ENCODE assay signal across 10 cellular contexts in genomic region chr11:19326499-19326898, GRCh38.
DNase-seq lines count a peak whose midpoint lies in the region; ATAC-seq and TF ChIP-seq lines count a peak whose summit lies in the region.
"Had no signal": no experiment of that assay in that cellular context is flagged by ENCODE, and none has a peak within 500 bp of the region (broad histone marks: within the 10 kb centered on the region; RNA-seq: fewer than 3 reads in every experiment).

No MANE protein-coding gene starts in this region.

- TF ChIP-seq EP300 in ovary (IDR thresholded peaks at IDR 0.05), result no peak

- H2BK15ac ChIP-seq in mesendoderm (replicated peaks; ENCODE audit: low read depth), result no peak overlapping the region

- no peak overlapping the region for H3K27ac ChIP-seq in heart left ventricle
- no peak overlapping the region for H3K27ac ChIP-seq in PC-3 (ENCODE audit: low read length)
- H3K27ac ChIP-seq in testis, result no peak overlapping the region
- H3K27ac ChIP-seq in ovary, result no peak overlapping the region
- H3K27ac ChIP-seq in mesendoderm (ENCODE audit: low read depth, low read length), result no peak overlapping the region

- no peak overlapping the region for H3K56ac ChIP-seq in mesendoderm (ENCODE audit: low read length)

- no peak overlapping the region for H3K23ac ChIP-seq in mesendoderm (ENCODE audit: low read length)

- H3K4ac ChIP-seq in mesendoderm (ENCODE audit: low read depth, low read length), result no peak overlapping the region

- no TSS peak for BruUV-seq in PC-3 (replicated peaks; lab: Mats Ljungman, UMichigan)

- H3K9ac ChIP-seq in PC-3 (ENCODE audit: low read length) (no peak overlapping the region), mesendoderm (ENCODE audit: low read length) (no peak overlapping the region)

- no peak overlapping the region for H2AFZ ChIP-seq in PC-3 (ENCODE audit: low read length)

- H3K36me3 ChIP-seq in heart left ventricle (no peaks in the 10 kb centered on the region), PC-3 (ENCODE audit: low read depth, low read length) (no peaks in the 10 kb centered on the region), testis (ENCODE audit: low read depth, missing control alignments) (no peaks in the 10 kb centered on the region), ovary (no peaks in the 10 kb centered on the region), mesendoderm (ENCODE audit: control insufficient read depth, insufficient read depth, low read length) (no peaks in the 10 kb centered on the region)

- TF ChIP-seq CTCF in heart left ventricle (IDR thresholded peaks at IDR 0.05), result peak in 7 of 12 donors; percentile 9 to 47 (median 25)
- TF ChIP-seq CTCF in PC-3 (conservative IDR thresholded peaks at IDR 0.05; ENCODE audit: low read depth, low read length), result peak; percentile 64
- peak; percentile 56 for TF ChIP-seq CTCF in fibroblast of mammary gland (conservative IDR thresholded peaks at IDR 0.05; ENCODE audit: control insufficient read depth, insufficient read depth, low read depth, low read length)
- TF ChIP-seq CTCF in testis (IDR thresholded peaks at IDR 0.05), result peak in 2 of 3 experiments; percentile 7 to 23
- no peak for TF ChIP-seq CTCF in ovary (IDR thresholded peaks at IDR 0.05)

- H3K27me3 ChIP-seq in heart left ventricle, result peaks cover 0 to 5% (median 0%) of the 10 kb centered on the region in 9 donors
- peaks cover 35% of the 10 kb centered on the region for H3K27me3 ChIP-seq in PC-3 (ENCODE audit: low read length)
- no peaks in the 10 kb centered on the region for H3K27me3 ChIP-seq in testis
- H3K27me3 ChIP-seq in ovary, result no peaks in the 10 kb centered on the region
- no peaks in the 10 kb centered on the region for H3K27me3 ChIP-seq in mesendoderm (ENCODE audit: insufficient read depth, low read length, poor library complexity)

- 70 to 82% (median 74%) methylated on average over 1 of the region's 1 CpG for WGBS in heart left ventricle, 4 donors
- 95 to 100% methylated on average over 1 of the region's 1 CpG for WGBS in testis, 2 donors
- WGBS in ovary, 3 donors, result 69 to 88% (median 72%) methylated on average over 1 of the region's 1 CpG
- WGBS in mesendoderm (ENCODE audit: extremely low coverage, insufficient coverage, low lambda C conversion rate), result no CpG with 5 or more reads among the region's 1 CpG

- ATAC-seq in heart left ventricle (no peak), Right ventricle myocardium inferior (no peak), PC-3 (peak; percentile 64)

- H3K79me2 ChIP-seq in PC-3 (ENCODE audit: low read length) (no peaks in the 10 kb centered on the region), mesendoderm (ENCODE audit: control insufficient read depth, insufficient read depth, low read length) (no peaks in the 10 kb centered on the region)

- H2AK5ac ChIP-seq in mesendoderm (ENCODE audit: low read length), result no peak overlapping the region

- TF ChIP-seq POLR2A in heart left ventricle (IDR thresholded peaks at IDR 0.05) (no peak), testis (IDR thresholded peaks at IDR 0.05) (no peak), ovary (IDR thresholded peaks at IDR 0.05) (no peak)

- H3K4me2 ChIP-seq in PC-3 (ENCODE audit: low read length) (no peak overlapping the region), mesendoderm (ENCODE audit: low read length) (no peak overlapping the region)

- intact Hi-C loops in heart left ventricle (cut with DNase I) (loop anchor here in 4 of 10 donors (5.0 kb wide), 2 partner anchors 221 to 226 kb away; no protein-coding TSS in a partner anchor), Right ventricle myocardium inferior (cut with DNase I) (loop anchor here (5.0 kb wide), 1 partner anchor 226 kb away; no protein-coding TSS in a partner anchor), PC-3 (cut with micrococcal nuclease) (loop anchor here (1.0 to 10.0 kb wide), 3 partner anchors 69 to 418 kb away; no protein-coding TSS in a partner anchor), testis (cut with DNase I; ENCODE audit: low total_unique reads) (no loop called here), ovary (cut with DNase I) (no loop called here)

- no peak overlapping the region for H2BK120ac ChIP-seq in mesendoderm (ENCODE audit: low read depth, low read length)

- no peak overlapping the region for H2BK5ac ChIP-seq in mesendoderm (ENCODE audit: low read length)

- H4K8ac ChIP-seq in mesendoderm (ENCODE audit: low read depth, low read length), result no peak overlapping the region

- no peaks in the 10 kb centered on the region for H3K9me3 ChIP-seq in heart left ventricle
- no peaks in the 10 kb centered on the region for H3K9me3 ChIP-seq in PC-3 (ENCODE audit: low read length)
- no peaks in the 10 kb centered on the region for H3K9me3 ChIP-seq in testis
- H3K9me3 ChIP-seq in ovary, result no peaks in the 10 kb centered on the region

- DNase-seq in heart left ventricle (no peak), Right ventricle myocardium inferior (ENCODE audit: missing footprints) (no peak), PC-3 (peak; percentile 39), fibroblast of mammary gland (ENCODE audit: low read depth) (peak; percentile 58), testis (no peak), ovary (no peak), GM19238 (ENCODE audit: insufficient read length, low spot score) (no peak), mesendoderm (no peak)
- DNase-seq: hippocampal formation, NCI-H2227 treated with DMSO at 0.1 percent for 48 hours had no signal

- no peaks in the 10 kb centered on the region for H3F3A ChIP-seq in PC-3 (ENCODE audit: low read length, unreplicated experiment)

- H4K20me1 ChIP-seq in PC-3 (ENCODE audit: low read length), result no peaks in the 10 kb centered on the region

- H3K18ac ChIP-seq in mesendoderm (ENCODE audit: low read length), result no peak overlapping the region

- POLR2A ChIA-PET in PC-3 (lab: Charles Lee; ENCODE audit: unreplicated experiment), result interaction anchor here (0.6 to 0.7 kb wide), 3 partner anchors 20 to 771 kb away, joined by 3 to 7 read pairs (median 3); no protein-coding TSS in a partner anchor

- CTCF ChIA-PET in PC-3 (lab: Charles Lee), result interaction anchor here (0.5 to 1.2 kb wide), 9 partner anchors 13 to 577 kb away, joined by 3 to 15 read pairs (median 4); no protein-coding TSS in a partner anchor

- no peaks in the 10 kb centered on the region for H3K9me2 ChIP-seq in PC-3 (replicated peaks; ENCODE audit: low read length)

- H3K79me1 ChIP-seq in mesendoderm (ENCODE audit: low read length), result no peaks in the 10 kb centered on the region

- H4K5ac ChIP-seq in mesendoderm (ENCODE audit: low read length), result no peak overlapping the region

- H3K4me3 ChIP-seq in heart left ventricle, result no peak overlapping the region
- no peak overlapping the region for H3K4me3 ChIP-seq in PC-3 (ENCODE audit: low read length)
- H3K4me3 ChIP-seq in fibroblast of mammary gland (ENCODE audit: control insufficient read depth, low read depth, low read length), result no peak overlapping the region
- no peak overlapping the region for H3K4me3 ChIP-seq in testis
- no peak overlapping the region for H3K4me3 ChIP-seq in ovary
- H3K4me3 ChIP-seq in mesendoderm (ENCODE audit: low read length), result no peak overlapping the region

- peaks cover 0 to under 1% (median 0%) of the 10 kb centered on the region in 12 donors for H3K4me1 ChIP-seq in heart left ventricle
- H3K4me1 ChIP-seq in PC-3 (ENCODE audit: insufficient read depth, low read length), result no peaks in the 10 kb centered on the region
- H3K4me1 ChIP-seq in testis, result no peaks in the 10 kb centered on the region
- no peaks in the 10 kb centered on the region for H3K4me1 ChIP-seq in ovary (ENCODE audit: insufficient read depth)
- no peaks in the 10 kb centered on the region for H3K4me1 ChIP-seq in mesendoderm (ENCODE audit: control insufficient read depth, low read depth, low read length)

Comparison
In these comparisons a context has a peak if more than half of its experiments do, and no peak if none do; other contexts are left out.
1. DNase-seq: peak in PC-3 (single experiment) and fibroblast of mammary gland (single experiment); none in heart left ventricle (0 of 5), Right ventricle myocardium inferior (single experiment), testis (single experiment), ovary (0 of 5), GM19238 (single experiment) and mesendoderm (single experiment).
2. CTCF ChIP-seq: peak in heart left ventricle (7 of 12), PC-3 (single experiment), fibroblast of mammary gland (single experiment) and testis (2 of 3); none in ovary (0 of 3).
3. intact Hi-C loops: an anchor here in Right ventricle myocardium inferior (5.0 kb wide) and PC-3 (1.0 to 10.0 kb wide); none called in testis and ovary.